Comparison of ENCODE assay signal across 21 cellular contexts in genomic region chr2:240310201-240310600, GRCh38.
"Had no signal": no experiment of that assay in that cellular context is flagged by ENCODE, and none has a peak within 500 bp of the region (broad histone marks: within the 10 kb centered on the region; RNA-seq: fewer than 3 reads in every experiment).

No MANE protein-coding gene starts in this region.

- H3K36me3 ChIP-seq: gastrocnemius medialis, ovary, thoracic aorta had no signal

- H3K27ac ChIP-seq: epithelial cell of prostate, gastrocnemius medialis, ovary, psoas muscle, skin epidermis, thoracic aorta had no signal

- H3K4me1 ChIP-seq: gastrocnemius medialis, psoas muscle had no signal

- H3K4me3 ChIP-seq: gastrocnemius medialis, lung, mucosa of descending colon, ovary, psoas muscle, skin epidermis, thoracic aorta had no signal

- H3K27me3 ChIP-seq: gastrocnemius medialis, ovary had no signal

- ATAC-seq: esophagus mucosa; gastrocnemius medialis; left lobe of liver; mucosa of descending colon; right cardiac atrium; stimulated activated naive B cell treated with anti-CD40 and anti-IgM and Interleukin-4, amounts not matched to agents 10 μg/mL and 1 μg/mL and 100 μg/mL, for 72 hours had no signal

- DNase-seq: effector CD8-positive, alpha-beta T cell; foreskin fibroblast; gastrocnemius medialis; kidney; mucosa of descending colon; naive B cell; nephron progenitor cell; occipital lobe; ovary; psoas muscle; right cardiac atrium; stimulated activated CD4-positive, alpha-beta T cell treated with anti-CD3 and anti-CD28 coated beads, Interleukin-15, amount 100 ng/mL, for 24 hours; stimulated activated CD4-positive, alpha-beta T cell treated with anti-CD3 and anti-CD28 coated beads, Interleukin-2, amount 100 ng/mL, for 48 hours; stimulated activated naive B cell treated with anti-CD40 and anti-IgM and Interleukin-4, amounts not matched to agents 10 μg/mL and 1 μg/mL and 100 μg/mL, for 72 hours; trophoblast cell had no signal

- H3K9me3 ChIP-seq: gastrocnemius medialis, mucosa of descending colon, ovary, psoas muscle, thoracic aorta had no signal
